Comparison of ENCODE assay signal across 9 cellular contexts in genomic region chr21:31866077-31866511, GRCh38. TPM values are rescaled to one million over a fixed set of nuclear protein-coding genes. Genes with fewer than 3 reads are reported as not detected.
DNase-seq lines count a peak whose midpoint lies in the region; ATAC-seq and TF ChIP-seq lines count a peak whose summit lies in the region.
"Had no signal": no experiment of that assay in that cellular context is flagged by ENCODE, and none has a peak within 500 bp of the region (broad histone marks: within the 10 kb centered on the region; RNA-seq: fewer than 3 reads in every experiment).

No MANE protein-coding gene starts in this region.

- no peak overlapping the region for H3K4me3 Mint-ChIP-seq in activated CD4-positive, alpha-beta T cell treated with anti-CD3 and anti-CD28 coated beads, Interleukin-2, amount 10 ng/mL, durations not matched to agents 7 days and 5 days
- H3K4me3 Mint-ChIP-seq: activated naive CD8-positive, alpha-beta T cell had no signal

- ATAC-seq in HG02981 (IDR thresholded peaks at IDR 0.05; ENCODE audit: unreplicated experiment) (peak; percentile 61), GM21447 (IDR thresholded peaks at IDR 0.05; ENCODE audit: unreplicated experiment) (no peak)

- TF ChIP-seq CTCF in coronary artery (IDR thresholded peaks at IDR 0.05) = peak; percentile 76
- TF ChIP-seq CTCF in liver (IDR thresholded peaks at IDR 0.05; ENCODE audit: low read depth, low read length, missing input control) = peak; percentile 87

- no peak overlapping the region for H3K4me3 ChIP-seq in coronary artery
- H3K4me3 ChIP-seq in liver (ENCODE audit: low read depth in 1 of 3, low read length in 3 of 3) = no peak overlapping the region

- POLR2A ChIA-PET in activated CD4-positive, alpha-beta T cell treated with anti-CD3 and anti-CD28 coated beads, Interleukin-2, amount 10 ng/mL, durations not matched to agents 7 days and 5 days (lab: Charles Lee) = no interaction called here

- H3K4me1 ChIP-seq in liver (ENCODE audit: control insufficient read depth in 4 of 4, insufficient read depth in 4 of 4, low read length in 3 of 4) = peaks cover 0 to 3% (median 0%) of the 10 kb centered on the region in 4 donors

- no peaks in the 10 kb centered on the region for H3K36me3 Mint-ChIP-seq in activated CD4-positive, alpha-beta T cell treated with anti-CD3 and anti-CD28 coated beads, Interleukin-2, amount 10 ng/mL, durations not matched to agents 7 days and 5 days (ENCODE audit: low read depth)
- H3K36me3 Mint-ChIP-seq: activated naive CD8-positive, alpha-beta T cell had no signal

- H3K9me3 Mint-ChIP-seq in activated CD4-positive, alpha-beta T cell treated with anti-CD3 and anti-CD28 coated beads, Interleukin-2, amount 10 ng/mL, durations not matched to agents 7 days and 5 days = no peaks in the 10 kb centered on the region

- no peak overlapping the region for H3K27ac ChIP-seq in coronary artery
- H3K27ac ChIP-seq in liver (ENCODE audit: low read depth in 1 of 2, low read length in 2 of 2) = no peak overlapping the region

- CTCF ChIA-PET in activated CD4-positive, alpha-beta T cell treated with anti-CD3 and anti-CD28 coated beads, Interleukin-2, amount 10 ng/mL, durations not matched to agents 7 days and 5 days (lab: Charles Lee) = no interaction called here

- H3K27me3 ChIP-seq in liver (ENCODE audit: control insufficient read depth in 4 of 4, insufficient read depth in 4 of 4, low read length in 3 of 4) = peaks cover 0 to 2% (median under 1%) of the 10 kb centered on the region in 4 donors

- no peaks in the 10 kb centered on the region for H3K36me3 ChIP-seq in liver (ENCODE audit: control insufficient read depth in 4 of 4, insufficient read depth in 3 of 4, low read depth in 1 of 4, low read length in 3 of 4)

- DNase-seq in DMS53 (lab: John Stamatoyannopoulos, UW) (peak; percentile 86), NCI-H446 treated with DMSO at 0.1 percent for 48 hours (lab: John Stamatoyannopoulos, UW) (peak; percentile 86), coronary artery (ENCODE audit: low spot score) (peak; percentile 78)
- peak; percentile 73 for DNase-seq in activated CD4-positive, alpha-beta T cell treated with anti-CD3 and anti-CD28 coated beads, Interleukin-2, amount 10 ng/mL, durations not matched to agents 7 days and 5 days
- peak; percentile 10 to 61 (median 10) for DNase-seq in stimulated activated CD4-positive, alpha-beta T cell treated with anti-CD3 and anti-CD28 coated beads, TNF-alpha, amount 100 ng/mL, for 1 hour (ENCODE audit: low read depth in 3 of 3, low spot score in 1 of 3)

- peaks cover 23% of the 10 kb centered on the region for H3K27me3 Mint-ChIP-seq in activated CD4-positive, alpha-beta T cell treated with anti-CD3 and anti-CD28 coated beads, Interleukin-2, amount 10 ng/mL, durations not matched to agents 7 days and 5 days

- no peaks in the 10 kb centered on the region for H3K4me1 Mint-ChIP-seq in activated CD4-positive, alpha-beta T cell treated with anti-CD3 and anti-CD28 coated beads, Interleukin-2, amount 10 ng/mL, durations not matched to agents 7 days and 5 days

- H3K27ac Mint-ChIP-seq in activated CD4-positive, alpha-beta T cell treated with anti-CD3 and anti-CD28 coated beads, Interleukin-2, amount 10 ng/mL, durations not matched to agents 7 days and 5 days = no peak overlapping the region
- H3K27ac Mint-ChIP-seq: activated naive CD8-positive, alpha-beta T cell had no signal

- 17% methylated on average over 15 of the region's 15 CpGs for WGBS in liver

- peak; percentile 88 to 90 for TF ChIP-seq RAD21 in liver (IDR thresholded peaks at IDR 0.05)

- H3K9me3 ChIP-seq in liver (ENCODE audit: control insufficient read depth in 4 of 4, low read length in 3 of 4) = no peaks in the 10 kb centered on the region

- H3K9ac ChIP-seq in liver (ENCODE audit: low read depth in 1 of 2, low read length in 2 of 2) = no peak overlapping the region

TF ChIP-seq in liver, 16 proteins besides CTCF, POLR2A, EP300 and RAD21:
- TF ChIP-seq ATF3 (IDR thresholded peaks at IDR 0.05) (peak; percentile 57), TAF1 (conservative IDR thresholded peaks at IDR 0.05) (no peak)
TF ChIP-seq in liver: peak in this region for 1.

RNA-seq across cellular contexts. Expression of gene HUNK, which starts 6.7 kb away (rescaled TPM):
- total RNA-seq in activated CD4-positive, alpha-beta T cell treated with anti-CD3 and anti-CD28 coated beads, Interleukin-2, amount 10 ng/mL, durations not matched to agents 7 days and 5 days = under 1 TPM; 0.15 to 0.17 TPM
- under 1 TPM; 0.42 to 0.92 TPM for total RNA-seq in liver
- under 1 TPM; 0.11 to 0.17 TPM for polyA plus RNA-seq in liver

Comparison
In these comparisons a context has a peak if more than half of its experiments do, and no peak if none do; other contexts are left out.
1. DNase-seq: peak in every context shown above with its lines; median percentile 86 in DMS53; 86 in NCI-H446 treated with DMSO at 0.1 percent for 48 hours; 78 in coronary artery; 73 in activated CD4-positive, alpha-beta T cell treated with anti-CD3 and anti-CD28 coated beads, Interleukin-2, amount 10 ng/mL, durations not matched to agents 7 days and 5 days; 10 in stimulated activated CD4-positive, alpha-beta T cell treated with anti-CD3 and anti-CD28 coated beads, TNF-alpha, amount 100 ng/mL, for 1 hour.